Comparison of ENCODE assay signal across 8 cellular contexts in genomic region chr3:56801597-56802410, GRCh38. TPM values are rescaled to one million over a fixed set of nuclear protein-coding genes. Genes with fewer than 3 reads are reported as not detected.
A peak's percentile ranks its signal among the peaks of the same experiment; 100 is the strongest.
DNase-seq lines count a peak whose midpoint lies in the region; FAIRE-seq and TF ChIP-seq lines count a peak whose summit lies in the region.

TSS of gene ARHGEF3 (minus strand) at chr3:56801949. CDS start at chr3:56801798, 151 bp downstream.

- H3K27me3 ChIP-seq in astrocyte (ENCODE audit: insufficient read depth, low read length) (no peaks in the 10 kb centered on the region), hepatocyte (no peaks in the 10 kb centered on the region)

- no peak for FAIRE-seq in astrocyte (lab: Jason Lieb, UNC)

- 2% methylated on average over 57 of the region's 65 CpGs for WGBS in hepatocyte (ENCODE audit: low lambda C conversion rate, missing lambda C conversion rate)

- CTCF ChIA-PET in HEK293T (lab: Yijun Ruan, JAX): interaction anchor here (0.7 to 1.5 kb wide), 7 partner anchors 9 to 208 kb away, joined by 3 to 9 read pairs (median 3); no protein-coding TSS in a partner anchor

- no peaks in the 10 kb centered on the region for H3K36me3 ChIP-seq in astrocyte (ENCODE audit: insufficient read depth, low read length)
- no peaks in the 10 kb centered on the region for H3K36me3 ChIP-seq in hepatocyte (replicated peaks; ENCODE audit: insufficient read depth, low read depth)

- H3K36me3 Mint-ChIP-seq in astrocyte (ENCODE audit: low read depth, unreplicated experiment): no peaks in the 10 kb centered on the region

- H2AFZ ChIP-seq in astrocyte (ENCODE audit: low read depth, low read length) (peak within 1 kb of the TSS; percentile 85), hepatocyte (peak within 1 kb of the TSS; percentile 80)

- peaks cover 13% of the 10 kb centered on the region for H3K4me1 ChIP-seq in astrocyte (ENCODE audit: insufficient read depth, low read length)
- H3K4me1 ChIP-seq in hepatocyte (ENCODE audit: insufficient read depth): peaks cover 21% of the 10 kb centered on the region

- POLR2A ChIA-PET in HEK293T (lab: Yijun Ruan, JAX): interaction anchor here (1.0 to 2.8 kb wide), 6 partner anchors 9 to 119 kb away, joined by 3 to 9 read pairs (median 4); partner anchors contain the start of gene TASOR

- no peaks in the 10 kb centered on the region for H3K9me2 ChIP-seq in hepatocyte (replicated peaks; ENCODE audit: insufficient read depth)

- DNase-seq in HEK293T (ENCODE audit: extremely low spot score) (peak; percentile 89), MV-4-11 (lab: John Stamatoyannopoulos, UW) (peak; percentile 72), astrocyte (ENCODE audit: low read depth) (peak; percentile 49), hepatocyte (ENCODE audit: low spot score) (peak; percentile 95), retina (peak; percentile 92), NCI-H2107 (lab: John Stamatoyannopoulos, UW) (no peak)

- H4K20me1 ChIP-seq in astrocyte (ENCODE audit: insufficient read depth, low read length): peaks cover 8% of the 10 kb centered on the region
- peaks cover 23% of the 10 kb centered on the region for H4K20me1 ChIP-seq in hepatocyte (ENCODE audit: insufficient read depth, poor library complexity, severe bottlenecking)

- H3K9me3 ChIP-seq in astrocyte (ENCODE audit: insufficient read depth, low read depth, low read length) (no peaks in the 10 kb centered on the region), hepatocyte (ENCODE audit: low read depth) (no peaks in the 10 kb centered on the region)

- H3K4me3 Mint-ChIP-seq in astrocyte (ENCODE audit: unreplicated experiment): peak within 1 kb of the TSS; percentile 93

- peak within 1 kb of the TSS; percentile 77 for H3K9ac ChIP-seq in astrocyte (ENCODE audit: low read length)

- intact Hi-C loops in T-helper 2 cell treated with Interferon-gamma antibody and Interleukin-4, amounts not matched to agents 100 ng/mL and 5 ng/mL, for 36 hours (cut with micrococcal nuclease): loop anchor here (1.0 to 5.0 kb wide), 4 partner anchors 60 to 425 kb away; partner anchors contain the start of genes APPL1 and CCDC66

- H3K4me3 ChIP-seq in GM12875 (ENCODE audit: low read depth, low read length) (peak within 1 kb of the TSS; percentile 41), astrocyte (ENCODE audit: insufficient read depth, low read depth, low read length) (peak within 1 kb of the TSS; percentile 72), hepatocyte (peak within 1 kb of the TSS; percentile 76)

- peak within 1 kb of the TSS; percentile 99 for H3K4me2 ChIP-seq in astrocyte (ENCODE audit: low read length)
- H3K4me2 ChIP-seq in hepatocyte: peak within 1 kb of the TSS; percentile 91

- H3K27me3 Mint-ChIP-seq in astrocyte (ENCODE audit: low read depth, unreplicated experiment): no peaks in the 10 kb centered on the region

- H3K9me3 Mint-ChIP-seq in astrocyte (ENCODE audit: unreplicated experiment): no peaks in the 10 kb centered on the region

- no peak within 1 kb of the TSS for H3K27ac ChIP-seq in astrocyte (ENCODE audit: low read depth, low read length)
- peak within 1 kb of the TSS; percentile 70 for H3K27ac ChIP-seq in hepatocyte

- TF ChIP-seq CTCF in GM12875 (IDR thresholded peaks at IDR 0.05; ENCODE audit: borderline replicate concordance, insufficient read depth, low read depth, low read length) (peak; percentile 61), astrocyte (IDR thresholded peaks at IDR 0.05; ENCODE audit: insufficient read depth, low read depth, low read length) (no peak), hepatocyte (IDR thresholded peaks at IDR 0.05; ENCODE audit: poor library complexity) (peak; percentile 47)

- H3K27ac Mint-ChIP-seq in astrocyte (ENCODE audit: unreplicated experiment): peak within 1 kb of the TSS; percentile 41

- peaks cover 17% of the 10 kb centered on the region for H3K4me1 Mint-ChIP-seq in astrocyte (ENCODE audit: low read depth, unreplicated experiment)

- H3K79me2 ChIP-seq in astrocyte (ENCODE audit: insufficient read depth, low read length): peaks cover 8% of the 10 kb centered on the region
- peaks cover 47% of the 10 kb centered on the region for H3K79me2 ChIP-seq in hepatocyte

TF ChIP-seq in HEK293T, 16 proteins besides CTCF, POLR2A, EP300 and RAD21:
- TF ChIP-seq L3MBTL2 (conservative IDR thresholded peaks at IDR 0.05): peak; percentile 96
- TF ChIP-seq PKNOX1 (IDR thresholded peaks at IDR 0.05): peak; percentile 8; the same call in 1 of the 2 replicates
- TF ChIP-seq SP1 (IDR thresholded peaks at IDR 0.05): peak; percentile 70
- no peak for TF ChIP-seq FOXA1 (IDR thresholded peaks at IDR 0.05)
- TF ChIP-seq HDGF (IDR thresholded peaks at IDR 0.05; ENCODE audit: borderline replicate concordance): no peak

RNA-seq across cellular contexts. Expression of gene ARHGEF3, which starts in this region (rescaled TPM):
- 73.8 and 78.4 TPM in 2 replicates for total RNA-seq in T-helper 2 cell treated with Interferon-gamma antibody and Interleukin-4, amounts not matched to agents 100 ng/mL and 5 ng/mL, for 36 hours
- total RNA-seq in astrocyte (13.7 and 14.9 TPM in 2 replicates), hepatocyte (39.6 and 41.7 TPM in 2 replicates)
- 52.4 and 63.8 TPM in 2 replicates for polyA plus RNA-seq in hepatocyte
